Comparison of ENCODE assay signal across 10 cellular contexts in genomic region chr5:17223375-17224185, GRCh38. TPM values are rescaled to one million over a fixed set of nuclear protein-coding genes. Genes with fewer than 3 reads are reported as not detected.
DNase-seq lines count a peak whose midpoint lies in the region; ATAC-seq and FAIRE-seq lines count a peak whose summit lies in the region.
"Had no signal": no experiment of that assay in that cellular context is flagged by ENCODE, and none has a peak within 500 bp of the region (broad histone marks: within the 10 kb centered on the region; RNA-seq: fewer than 3 reads in every experiment).

No MANE protein-coding gene starts in this region.

- H3K4me1 ChIP-seq in skeletal muscle satellite cell (ENCODE audit: control insufficient read depth, insufficient read depth, low read length) = peaks cover 77% of the 10 kb centered on the region

- no peak overlapping the region for H3K9ac ChIP-seq in skeletal muscle satellite cell (ENCODE audit: low read depth, low read length)

- H3K4me3 ChIP-seq in skeletal muscle satellite cell (ENCODE audit: low read length) = no peak overlapping the region
- H3K4me3 ChIP-seq: sigmoid colon had no signal

- no peak for DNase-seq in RCC 7860 (ENCODE audit: low spot score)
- no peak for DNase-seq in ACHN
- no peak for DNase-seq in NCI-H510A treated with DMSO at 0.1 percent for 48 hours (lab: John Stamatoyannopoulos, UW)
- DNase-seq in stimulated activated CD4-positive, alpha-beta T cell treated with anti-CD3 and anti-CD28 coated beads, Interleukin-12 subunit alpha, Interleukin-12 subunit beta, amount 100 ng/mL, for 4 hours = no peak
- DNase-seq in effector CD4-positive, alpha-beta T cell = no peak
- DNase-seq: sigmoid colon, T-helper 9 cell had no signal

- no peaks in the 10 kb centered on the region for H3K27me3 ChIP-seq in skeletal muscle satellite cell (ENCODE audit: control insufficient read depth, insufficient read depth, low read length)

- in situ Hi-C loops in ACHN (cut with HindIII; ENCODE audit: low pct_ligation_motif_present, low pct_unique_long_range_greater_than_20kb, low sequenced_read_pairs) = no loop called here

- H3K36me3 ChIP-seq in skeletal muscle satellite cell (ENCODE audit: insufficient read depth, low read length) = peaks cover 25% of the 10 kb centered on the region
- H3K36me3 ChIP-seq: sigmoid colon had no signal

- ATAC-seq in GM19351 (IDR thresholded peaks at IDR 0.05; ENCODE audit: unreplicated experiment) (peak; percentile 51), HG02885 (IDR thresholded peaks at IDR 0.05; ENCODE audit: poor library complexity, unreplicated experiment) (peak; percentile 35)

- peak overlapping the region; percentile 74 for H3K4me2 ChIP-seq in skeletal muscle satellite cell (ENCODE audit: low read length)

- FAIRE-seq in RCC 7860 (lab: Jason Lieb, UNC) = peak; percentile 18

- H3K9me3 ChIP-seq in skeletal muscle satellite cell (replicated peaks; ENCODE audit: low read length) = no peaks in the 10 kb centered on the region
- H3K9me3 ChIP-seq: sigmoid colon had no signal

RNA-seq across cellular contexts. Expression of gene BASP1, which starts 6.1 kb away (rescaled TPM):
- 57.0 and 75.8 TPM in 2 replicates for total RNA-seq in skeletal muscle satellite cell (2012; rRNA removed)
